Comparison of ENCODE assay signal across 18 cellular contexts in the genomic region with DNA sequence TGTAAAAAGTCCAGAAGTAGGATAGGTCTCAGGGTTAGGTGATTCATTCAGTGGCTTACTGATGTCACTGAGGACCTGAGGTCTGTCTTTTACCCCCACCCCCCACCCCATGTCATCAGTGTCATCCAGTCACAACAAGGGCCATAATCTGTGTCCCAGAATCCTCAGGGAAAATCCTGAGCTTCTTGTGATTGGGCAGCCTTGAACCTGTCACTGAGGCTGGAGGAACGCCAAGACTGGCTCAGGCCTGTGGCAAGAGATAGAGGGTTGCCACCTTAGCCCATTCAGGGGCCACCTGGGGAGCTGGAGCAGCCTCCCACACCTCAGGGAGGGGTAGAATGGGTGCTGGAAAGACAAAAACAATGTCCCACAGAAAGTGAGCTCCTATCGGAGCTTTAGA. TPM values are rescaled to one million over a fixed set of nuclear protein-coding genes. Genes with fewer than 3 reads are reported as not detected.
DNase-seq lines count a peak whose midpoint lies in the region; ATAC-seq, FAIRE-seq and TF ChIP-seq lines count a peak whose summit lies in the region.
"Had no signal": no experiment of that assay in that cellular context is flagged by ENCODE, and none has a peak within 500 bp of the region (broad histone marks: within the 10 kb centered on the region; RNA-seq: fewer than 3 reads in every experiment).

No MANE protein-coding gene starts in this region.

- H3K9me3 ChIP-seq in adrenal gland (replicated peaks in 1 of 3): no peaks in the 10 kb centered on the region
- H3K9me3 ChIP-seq in transverse colon: no peaks in the 10 kb centered on the region
- H3K9me3 ChIP-seq: A549, BE2C had no signal

- ATAC-seq in natural killer cell treated with Interleukin-12 subunit alpha and Interleukin-12 subunit beta and Interleukin-15 and Interleukin-18, amount 100 ng/mL, for 72 hours: no peak
- ATAC-seq: A549, HCT116 had no signal

- no peaks in the 10 kb centered on the region for H3K27me3 ChIP-seq in adrenal gland
- no peaks in the 10 kb centered on the region for H3K27me3 ChIP-seq in transverse colon
- H3K27me3 ChIP-seq: BE2C had no signal

- peaks cover 4% of the 10 kb centered on the region for H3K36me3 Mint-ChIP-seq in natural killer cell treated with Interleukin-12 subunit alpha and Interleukin-12 subunit beta and Interleukin-15 and Interleukin-18, amount 100 ng/mL, for 72 hours

- WGBS in adrenal gland, 4 donors: 62 to 91% (median 76%) methylated on average over 1 to 2 of the region's 2 CpGs
- 97% methylated on average over 2 of the region's 2 CpGs; no CpG with 5 or more reads in 1 of the 2 donors for WGBS in transverse colon (ENCODE audit: low coverage in 1 of 2), 2 donors

- H3K36me3 ChIP-seq in adrenal gland (replicated peaks in 1 of 2) (peaks cover 0 to 49% of the 10 kb centered on the region in 2 donors), transverse colon (peaks cover 0 to 35% (median 8%) of the 10 kb centered on the region in 4 donors)
- H3K36me3 ChIP-seq: BE2C had no signal

- H3K27me3 Mint-ChIP-seq in natural killer cell treated with Interleukin-12 subunit alpha and Interleukin-12 subunit beta and Interleukin-15 and Interleukin-18, amount 100 ng/mL, for 72 hours: no peaks in the 10 kb centered on the region
- H3K27me3 Mint-ChIP-seq: CD4-positive, alpha-beta memory T cell had no signal

- H3K27ac ChIP-seq in adrenal gland (peak overlapping the region in 2 of 5 donors; percentile 49 to 51), transverse colon (no peak overlapping the region)
- H3K27ac ChIP-seq: A549, C4-2B had no signal

- no peak for TF ChIP-seq CTCF in adrenal gland (IDR thresholded peaks at IDR 0.05)
- TF ChIP-seq CTCF in transverse colon (IDR thresholded peaks at IDR 0.05): no peak

- in situ Hi-C loops in transverse colon (cut with MboI; ENCODE audit: low pct_ligation_motif_present in 1 of 4, low pct_unique_long_range_greater_than_20kb in 1 of 4, low sequenced_read_pairs in 3 of 4): loop anchor here in 3 of 4 donors (25.0 kb wide), 1 partner anchor 391 kb away; no protein-coding TSS in a partner anchor

- H3K9me3 Mint-ChIP-seq in natural killer cell treated with Interleukin-12 subunit alpha and Interleukin-12 subunit beta and Interleukin-15 and Interleukin-18, amount 100 ng/mL, for 72 hours: no peaks in the 10 kb centered on the region
- H3K9me3 Mint-ChIP-seq: CD4-positive, alpha-beta memory T cell had no signal

- no peak for FAIRE-seq in RCC 7860 (lab: Jason Lieb, UNC)
- FAIRE-seq: A549, GM12892, GM19239, H54, HTR-8/SVneo had no signal

- TF ChIP-seq POLR2A in adrenal gland (IDR thresholded peaks at IDR 0.05): no peak
- TF ChIP-seq POLR2A in transverse colon (IDR thresholded peaks at IDR 0.05): no peak

- peaks cover 7 to 8% of the 10 kb centered on the region in 2 donors for H3K4me1 Mint-ChIP-seq in natural killer cell treated with Interleukin-12 subunit alpha and Interleukin-12 subunit beta and Interleukin-15 and Interleukin-18, amount 100 ng/mL, for 72 hours (ENCODE audit: low read depth in 2 of 2)

- DNase-seq in RCC 7860 (ENCODE audit: low spot score): peak; percentile 22
- DNase-seq in adrenal gland: peak; percentile 51 to 82 (median 73)
- peak; percentile 25 for DNase-seq in natural killer cell treated with Interleukin-12 subunit alpha and Interleukin-12 subunit beta and Interleukin-15 and Interleukin-18, amount 100 ng/mL, for 72 hours (ENCODE audit: low spot score)
- peak; percentile 8 for DNase-seq in transverse colon
- no peak for DNase-seq in NCI-H1694 treated with DMSO at 0.1 percent for 48 hours (lab: John Stamatoyannopoulos, UW)
- no peak for DNase-seq in NCI-H1092 (lab: John Stamatoyannopoulos, UW)
- DNase-seq in DMS153 (lab: John Stamatoyannopoulos, UW): no peak
- DNase-seq: BE2C; CD4-positive, alpha-beta memory T cell; DND-41; GDM1 had no signal

- intact Hi-C loops in adrenal gland (cut with DNase I) (no loop called here), transverse colon (cut with DNase I; ENCODE audit: low total_unique reads) (no loop called here)

- no peak for TF ChIP-seq EP300 in transverse colon (IDR thresholded peaks at IDR 0.05; ENCODE audit: low read depth)

- H3K27ac Mint-ChIP-seq in natural killer cell treated with Interleukin-12 subunit alpha and Interleukin-12 subunit beta and Interleukin-15 and Interleukin-18, amount 100 ng/mL, for 72 hours: no peak overlapping the region

- peaks cover 0 to 6% of the 10 kb centered on the region in 2 donors for H3K4me1 ChIP-seq in adrenal gland (replicated peaks in 1 of 2)
- peaks cover 0 to 22% (median 6%) of the 10 kb centered on the region in 4 donors for H3K4me1 ChIP-seq in transverse colon

- H3K4me3 ChIP-seq in adrenal gland: no peak overlapping the region
- H3K4me3 ChIP-seq in transverse colon: no peak overlapping the region
- H3K4me3 ChIP-seq: A549 had no signal

- no peak overlapping the region for H3K4me3 Mint-ChIP-seq in natural killer cell treated with Interleukin-12 subunit alpha and Interleukin-12 subunit beta and Interleukin-15 and Interleukin-18, amount 100 ng/mL, for 72 hours
- H3K4me3 Mint-ChIP-seq: CD4-positive, alpha-beta memory T cell had no signal

RNA-seq across cellular contexts. Expression of a gene that starts 29.7 kb away (rescaled TPM):
- 10 to 100 TPM; 33.3 to 68.7 (median 48.6) TPM for total RNA-seq in adrenal gland
- 100 to 1,000 TPM in 1 of 3 donors, 10 to 100 TPM in 2; 22.5 to 127 (median 38.0) TPM for polyA plus RNA-seq in adrenal gland
- 10 to 100 TPM; 53.6 to 66.9 TPM for total RNA-seq in natural killer cell treated with Interleukin-12 subunit alpha and Interleukin-12 subunit beta and Interleukin-15 and Interleukin-18, amount 100 ng/mL, for 72 hours
- total RNA-seq in transverse colon: 10 to 100 TPM; 26.3 to 69.5 (median 56.4) TPM

RNA-seq across cellular contexts. Expression of a gene that starts 38.6 kb away (rescaled TPM):
- total RNA-seq in adrenal gland (10 to 100 TPM in 2 of 8 donors, 1 to 10 TPM in 6; 1.4 to 16.7 (median 5.1) TPM), transverse colon (10 to 100 TPM in 1 of 4 donors, 1 to 10 TPM in 3; 2.8 to 33.3 (median 7.1) TPM)
- polyA plus RNA-seq in adrenal gland: 1 to 10 TPM in 2 of 3 donors, not detected in 1; 5.5 to 7.5 TPM
- not detected for total RNA-seq in natural killer cell treated with Interleukin-12 subunit alpha and Interleukin-12 subunit beta and Interleukin-15 and Interleukin-18, amount 100 ng/mL, for 72 hours

Comparison
In these comparisons a context has a peak if more than half of its experiments do, and no peak if none do; other contexts are left out.
1. DNase-seq: peak in RCC 7860 (single experiment), adrenal gland (7 of 7), natural killer cell treated with Interleukin-12 subunit alpha and Interleukin-12 subunit beta and Interleukin-15 and Interleukin-18, amount 100 ng/mL, for 72 hours (single experiment) and transverse colon (single experiment); none in NCI-H1694 treated with DMSO at 0.1 percent for 48 hours (single experiment), NCI-H1092 (single experiment) and DMS153 (single experiment).